8 cellular contexts compared by ENCODE assay signal in genomic region chr15:82805994-82806406, GRCh38.
DNase-seq lines count a peak whose midpoint lies in the region; ATAC-seq and TF ChIP-seq lines count a peak whose summit lies in the region.

A gene with protein sequence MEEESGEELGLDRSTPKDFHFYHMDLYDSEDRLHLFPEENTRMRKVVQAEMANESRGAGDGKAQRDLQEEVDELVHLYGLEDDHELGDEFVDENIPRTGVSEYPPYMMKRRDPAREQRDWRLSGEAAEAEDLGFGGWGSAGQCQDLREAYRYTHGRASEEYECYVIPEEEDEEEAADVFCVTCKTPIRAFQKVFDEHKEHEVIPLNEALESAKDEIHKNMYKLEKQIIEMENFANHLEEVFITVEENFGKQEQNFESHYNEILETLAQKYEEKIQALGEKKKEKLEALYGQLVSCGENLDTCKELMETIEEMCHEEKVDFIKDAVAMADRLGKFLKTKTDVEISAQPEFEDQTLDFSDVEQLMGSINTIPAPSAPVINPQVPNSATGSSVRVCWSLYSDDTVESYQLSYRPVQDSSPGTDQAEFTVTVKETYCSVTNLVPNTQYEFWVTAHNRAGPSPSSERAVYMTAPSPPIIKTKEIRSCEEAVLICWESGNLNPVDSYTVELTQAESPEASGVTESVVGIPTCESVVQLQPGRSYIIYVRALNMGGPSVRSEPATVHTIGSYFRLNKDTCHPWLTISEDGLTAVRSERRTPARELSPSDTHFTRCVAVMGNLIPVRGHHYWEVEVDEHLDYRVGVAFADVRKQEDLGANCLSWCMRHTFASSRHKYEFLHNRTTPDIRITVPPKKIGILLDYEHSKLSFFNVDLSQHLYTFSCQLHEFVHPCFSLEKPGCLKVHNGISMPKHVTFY (minus strand): TSS chr15:82806069. CDS start chr15:82787390, 18,679 bp downstream.

- POLR2A ChIA-PET in GM10248 (lab: Yijun Ruan, JAX) = interaction anchor here (1.0 kb wide), 1 partner anchor 55 kb away, joined by 3 read pairs; no protein-coding TSS in a partner anchor

- ATAC-seq in GM21367 (IDR thresholded peaks at IDR 0.05; ENCODE audit: unreplicated experiment) (peak; percentile 58), HG03457 (IDR thresholded peaks at IDR 0.05; ENCODE audit: unreplicated experiment) (peak; percentile 47)

- CTCF ChIA-PET in GM10248 (lab: Yijun Ruan, JAX) = no interaction called here

- DNase-seq in GM10248 (ENCODE audit: extremely low spot score) (peak; percentile 43), germinal center (ENCODE audit: low spot score) (peak; percentile 63), NCI-H1048 (lab: John Stamatoyannopoulos, UW) (no peak), NCI-H526 treated with DMSO at 0.1 percent for 48 hours (lab: John Stamatoyannopoulos, UW) (no peak), NCI-H2171 treated with DMSO at 0.1 percent for 48 hours (lab: John Stamatoyannopoulos, UW) (no peak)
- DNase-seq in activated CD4-positive, CD25-positive, alpha-beta regulatory T cell treated with anti-CD3 and anti-CD28 coated beads, Interleukin-2, amount 50 U/mL, for 72 hours = no peak

- TF ChIP-seq CTCF in GM10248 (IDR thresholded peaks at IDR 0.05; ENCODE audit: control extremely low read depth, extremely low read depth, low read depth, missing control alignments) = no peak

Comparison
In these comparisons a context has a peak if more than half of its experiments do, and no peak if none do; other contexts are left out.
1. DNase-seq: peak in GM10248 (single experiment) and germinal center (single experiment); none in activated CD4-positive, CD25-positive, alpha-beta regulatory T cell treated with anti-CD3 and anti-CD28 coated beads, Interleukin-2, amount 50 U/mL, for 72 hours (single experiment), NCI-H1048 (single experiment), NCI-H526 treated with DMSO at 0.1 percent for 48 hours (single experiment) and NCI-H2171 treated with DMSO at 0.1 percent for 48 hours (single experiment).